8 cellular contexts compared by ENCODE assay signal in genomic region chr22:19718255-19719054, GRCh38. TPM values are rescaled to one million over a fixed set of nuclear protein-coding genes. Genes with fewer than 3 reads are reported as not detected.
DNase-seq lines count a peak whose midpoint lies in the region; ATAC-seq and TF ChIP-seq lines count a peak whose summit lies in the region.

No MANE protein-coding gene starts in this region.

- peaks cover 16% of the 10 kb centered on the region for H3K4me1 Mint-ChIP-seq in mesothelial cell of epicardium

- H3K9me3 Mint-ChIP-seq in mesothelial cell of epicardium = no peaks in the 10 kb centered on the region

- H3K4me3 ChIP-seq in BE2C (ENCODE audit: low read depth, low read length) = peak overlapping the region; percentile 54

- H3K27ac Mint-ChIP-seq in mesothelial cell of epicardium = no peak overlapping the region

- H3K9me3 ChIP-seq in BE2C = no peaks in the 10 kb centered on the region

- no peak for DNase-seq in BE2C
- peak in 27 of 61 donors; percentile 23 to 87 (median 73) for DNase-seq in caudate nucleus (lab: John Stamatoyannopoulos, UW)
- no peak for DNase-seq in mesothelial cell of epicardium (ENCODE audit: low spot score in 2 of 2, unreplicated experiment in 2 of 2)
- DNase-seq in SKM-1 (lab: John Stamatoyannopoulos, UW; ENCODE audit: unreplicated experiment) = no peak
- DNase-seq in omental fat pad (ENCODE audit: low spot score) = no peak

- H3K27ac ChIP-seq in caudate nucleus (ENCODE audit: low read depth, low read length) = peak overlapping the region; percentile 88

- TF ChIP-seq CTCF in BE2C (IDR thresholded peaks at IDR 0.05; ENCODE audit: low read depth, low read length) = no peak
- peak; percentile 42 for TF ChIP-seq CTCF in mesothelial cell of epicardium (IDR thresholded peaks at IDR 0.05; ENCODE audit: unreplicated experiment)
- TF ChIP-seq CTCF in omental fat pad (IDR thresholded peaks at IDR 0.05) = no peak

- H3K4me1 ChIP-seq in BE2C = no peaks in the 10 kb centered on the region; the same call in 1 of the 2 replicates

- no peaks in the 10 kb centered on the region for H3K27me3 ChIP-seq in BE2C

- peaks cover 55% of the 10 kb centered on the region for H3K27me3 Mint-ChIP-seq in mesothelial cell of epicardium (ENCODE audit: low read depth)

- no peaks in the 10 kb centered on the region; the same call in 1 of the 2 replicates for H3K36me3 ChIP-seq in BE2C

- peaks cover 17% of the 10 kb centered on the region for H3K36me3 Mint-ChIP-seq in mesothelial cell of epicardium

- ATAC-seq in HG02885 (IDR thresholded peaks at IDR 0.05; ENCODE audit: poor library complexity, unreplicated experiment) (peak; percentile 31), HG03342 (IDR thresholded peaks at IDR 0.05; ENCODE audit: unreplicated experiment) (no peak), HG03097 (IDR thresholded peaks at IDR 0.05; ENCODE audit: low FRiP score, unreplicated experiment) (no peak), omental fat pad (ENCODE audit: low FRiP score) (no peak)

- peak overlapping the region; percentile 42 for H3K4me3 Mint-ChIP-seq in mesothelial cell of epicardium

RNA-seq across cellular contexts. Expression of gene SEPTIN5, which starts 4.2 kb away (rescaled TPM):
- 113 TPM for polyA plus RNA-seq in BE2C (2012; ENCODE audit: insufficient read depth, insufficient read length, low read depth)
- total RNA-seq in mesothelial cell of epicardium (32.2 to 42.1 TPM (median 36.2 TPM) in 3 replicates), omental fat pad (10 to 100 TPM in 1 of 4 donors, 1 to 10 TPM in 3; 3.7 to 19.1 (median 5.9) TPM)

RNA-seq across cellular contexts. Expression of gene GP1BB, which starts 4.9 kb away (rescaled TPM):
- 46.9 TPM for polyA plus RNA-seq in BE2C (2012; ENCODE audit: insufficient read depth, insufficient read length, low read depth)
- total RNA-seq in mesothelial cell of epicardium = 1.4 to 5.7 TPM (median 4.4 TPM) in 3 replicates
- total RNA-seq in omental fat pad = 1 to 10 TPM in 2 of 4 donors, under 1 TPM in 2; 0.88 to 9.3 (median 1.4) TPM

RNA-seq across cellular contexts. Expression of gene TBX1, which starts 42.1 kb away (rescaled TPM):
- polyA plus RNA-seq in BE2C (2012; ENCODE audit: insufficient read depth, insufficient read length, low read depth) = not detected
- total RNA-seq in mesothelial cell of epicardium = 0.34 to 0.45 TPM in 2 of 3 replicates, not detected in the other
- total RNA-seq in omental fat pad = 1 to 10 TPM in 1 of 4 donors, under 1 TPM in 1, not detected in 2; 0.65 to 2.7 TPM
